In genomic region chr9:106891286-106891685, GRCh38 we compare ENCODE assay signal across 15 cellular contexts.
"Had no signal": no experiment of that assay in that cellular context is flagged by ENCODE, and none has a peak within 500 bp of the region (broad histone marks: within the 10 kb centered on the region; RNA-seq: fewer than 3 reads in every experiment).

No MANE protein-coding gene starts in this region.

- H3K27ac ChIP-seq: body of pancreas, lower lobe of right lung, suprapubic skin had no signal

- ATAC-seq: body of pancreas; lower lobe of right lung; natural killer cell treated with Interleukin-12 subunit alpha and Interleukin-12 subunit beta and Interleukin-15 and Interleukin-18, amount 100 ng/mL, for 72 hours; stimulated activated naive CD8-positive, alpha-beta T cell treated with anti-CD3 and anti-CD28 coated beads, Interleukin-15, Interleukin-2, amounts not matched to agents 100 U/mL and 50 U/mL, for 24 hours had no signal

- H3K27ac Mint-ChIP-seq: activated naive CD4-positive, alpha-beta T cell treated with anti-CD3 and anti-CD28 coated beads, Interleukin-2, amount 50 U/mL, for 24 hours; natural killer cell treated with Interleukin-12 subunit alpha and Interleukin-12 subunit beta and Interleukin-15 and Interleukin-18, amount 100 ng/mL, for 72 hours had no signal

- H3K4me1 Mint-ChIP-seq: activated naive CD4-positive, alpha-beta T cell treated with anti-CD3 and anti-CD28 coated beads, Interleukin-2, amount 50 U/mL, for 24 hours had no signal

- H3K36me3 Mint-ChIP-seq: activated naive CD4-positive, alpha-beta T cell treated with anti-CD3 and anti-CD28 coated beads, Interleukin-2, amount 50 U/mL, for 24 hours; natural killer cell treated with Interleukin-12 subunit alpha and Interleukin-12 subunit beta and Interleukin-15 and Interleukin-18, amount 100 ng/mL, for 72 hours had no signal

- H3K27me3 Mint-ChIP-seq: activated naive CD4-positive, alpha-beta T cell treated with anti-CD3 and anti-CD28 coated beads, Interleukin-2, amount 50 U/mL, for 24 hours had no signal

- H3K27me3 ChIP-seq: body of pancreas, hepatocyte, suprapubic skin had no signal

- H3K4me1 ChIP-seq: body of pancreas had no signal

- H3K36me3 ChIP-seq: lower lobe of right lung, suprapubic skin had no signal

- DNase-seq: activated CD4-positive, alpha-beta T cell treated with anti-CD3 and anti-CD28 coated beads, Interleukin-2, amount 50 U/mL, for 1 hour; activated CD4-positive, CD25-positive, alpha-beta regulatory T cell; body of pancreas; central memory CD4-positive, alpha-beta T cell; cortex of kidney; effector CD8-positive, alpha-beta T cell; lower lobe of right lung; stimulated activated CD4-positive, alpha-beta T cell treated with anti-CD3 and anti-CD28 coated beads, Interleukin-4, amount 100 ng/mL, for 1 hour; stimulated activated CD8-positive, alpha-beta memory T cell treated with anti-CD3 and anti-CD28 coated beads, Interleukin-4, amount 100 ng/mL, for 48 hours; stimulated activated naive CD8-positive, alpha-beta T cell treated with anti-CD3 and anti-CD28 coated beads, Interleukin-15, Interleukin-2, amounts not matched to agents 100 U/mL and 50 U/mL, for 24 hours; T-helper 2 cell had no signal

- H3K9me3 Mint-ChIP-seq: natural killer cell treated with Interleukin-12 subunit alpha and Interleukin-12 subunit beta and Interleukin-15 and Interleukin-18, amount 100 ng/mL, for 72 hours had no signal

- H2AFZ ChIP-seq: hepatocyte had no signal

- H3K4me3 Mint-ChIP-seq: activated naive CD4-positive, alpha-beta T cell treated with anti-CD3 and anti-CD28 coated beads, Interleukin-2, amount 50 U/mL, for 24 hours; natural killer cell treated with Interleukin-12 subunit alpha and Interleukin-12 subunit beta and Interleukin-15 and Interleukin-18, amount 100 ng/mL, for 72 hours had no signal

- H3K4me3 ChIP-seq: body of pancreas, hepatocyte, lower lobe of right lung, suprapubic skin had no signal

- H3K9me3 ChIP-seq: body of pancreas, lower lobe of right lung, suprapubic skin had no signal

- H3K4me2 ChIP-seq: hepatocyte had no signal
